In genomic region chr7:29146888-29147609, GRCh38 we compare ENCODE assay signal across 10 cellular contexts. TPM values are rescaled to one million over a fixed set of nuclear protein-coding genes. Genes with fewer than 3 reads are reported as not detected.
DNase-seq lines count a peak whose midpoint lies in the region; ATAC-seq and TF ChIP-seq lines count a peak whose summit lies in the region.
"Had no signal": no experiment of that assay in that cellular context is flagged by ENCODE, and none has a peak within 500 bp of the region (broad histone marks: within the 10 kb centered on the region; RNA-seq: fewer than 3 reads in every experiment).

No MANE protein-coding gene starts in this region.

- peak overlapping the region; percentile 36 to 37 for H3K4me3 ChIP-seq in tibial artery

- CTCF ChIA-PET in WTC11 (lab: Charles Lee): interaction anchor here (0.7 to 5.8 kb wide), 8 partner anchors 33 to 218 kb away, joined by 3 to 31 read pairs (median 3); no protein-coding TSS in a partner anchor

- DNase-seq in NCI-H1092 treated with DMSO at 0.1 percent for 48 hours (lab: John Stamatoyannopoulos, UW) (peak; percentile 48), NCI-H1092 (lab: John Stamatoyannopoulos, UW) (no peak), WTC11 (ENCODE audit: low spot score) (no peak), left colon (peak in 1 of 2 donors; percentile 20), tibial artery (no peak), CD1c-positive myeloid dendritic cell (ENCODE audit: extremely low spot score) (no peak), activated gamma-delta T cell treated with Interleukin-2 at 50 U/mL for 16 hours (no peak)
- DNase-seq: ACHN, naive B cell had no signal

- POLR2A ChIA-PET in WTC11 (lab: Charles Lee): no interaction called here

- no peak overlapping the region for H3K27ac Mint-ChIP-seq in WTC11
- H3K27ac Mint-ChIP-seq: naive B cell had no signal

- TF ChIP-seq CTCF in WTC11 (IDR thresholded peaks at IDR 0.05) (no peak), tibial artery (IDR thresholded peaks at IDR 0.05) (no peak)

- peaks cover 0 to 19% of the 10 kb centered on the region in 2 donors for H3K27me3 ChIP-seq in tibial artery

- H3K27me3 Mint-ChIP-seq in WTC11 (ENCODE audit: low read depth): peaks cover 13% of the 10 kb centered on the region

- no peaks in the 10 kb centered on the region for H3K9me3 ChIP-seq in tibial artery

- H3K4me3 Mint-ChIP-seq in WTC11: peak overlapping the region; percentile 96

- H3K36me3 ChIP-seq in tibial artery: no peaks in the 10 kb centered on the region

- H3K9me3 Mint-ChIP-seq in WTC11: no peaks in the 10 kb centered on the region

- intact Hi-C loops in left colon (cut with DNase I, micrococcal nuclease) (no loop called here), tibial artery (cut with DNase I; ENCODE audit: low total_unique reads) (no loop called here)

- ATAC-seq in WTC11 (peak; percentile 49), left colon (peak; percentile 63), GM21528 (IDR thresholded peaks at IDR 0.05; ENCODE audit: low FRiP score, unreplicated experiment) (no peak)

- peaks cover 2% of the 10 kb centered on the region; the same call in 1 of the 2 replicates for H3K36me3 Mint-ChIP-seq in WTC11
- H3K36me3 Mint-ChIP-seq: naive B cell had no signal

- peaks cover 19% of the 10 kb centered on the region for H3K4me1 Mint-ChIP-seq in WTC11

- H3K27ac ChIP-seq in tibial artery: no peak overlapping the region

- H3K4me1 ChIP-seq in tibial artery: peaks cover 0 to 10% (median 5%) of the 10 kb centered on the region in 4 donors

TF ChIP-seq in WTC11, 78 proteins besides CTCF, POLR2A, EP300 and RAD21:
- no peak for TF ChIP-seq GRHL2 (CRISPR knock-in tag; IDR thresholded peaks at IDR 0.05; ENCODE audit: insufficient replicate concordance, severe bottlenecking)
- no peak for TF ChIP-seq STAT6 (CRISPR knock-in tag; conservative IDR thresholded peaks at IDR 0.05; ENCODE audit: low read depth)
- no peak for TF ChIP-seq E2F1 (CRISPR knock-in tag; IDR thresholded peaks at IDR 0.05)
- TF ChIP-seq ETV6 (CRISPR knock-in tag; IDR thresholded peaks at IDR 0.05): no peak
- TF ChIP-seq E2F5 (CRISPR knock-in tag; IDR thresholded peaks at IDR 0.05): no peak
- TF ChIP-seq FOXP1 (CRISPR knock-in tag; IDR thresholded peaks at IDR 0.05; ENCODE audit: borderline replicate concordance): no peak
- TF ChIP-seq MLX (CRISPR knock-in tag; IDR thresholded peaks at IDR 0.05): no peak
- no peak for TF ChIP-seq NFE2L1 (CRISPR knock-in tag; IDR thresholded peaks at IDR 0.05)
- no peak for TF ChIP-seq ZNF532 (CRISPR knock-in tag; IDR thresholded peaks at IDR 0.05; ENCODE audit: borderline replicate concordance)
- no peak for TF ChIP-seq FOXJ3 (CRISPR knock-in tag; IDR thresholded peaks at IDR 0.05; ENCODE audit: borderline replicate concordance)
- no peak for TF ChIP-seq HMGXB4 (CRISPR knock-in tag; IDR thresholded peaks at IDR 0.05)

RNA-seq across cellular contexts. Expression of gene CPVL, which starts 0.7 kb away (rescaled TPM):
- total RNA-seq in WTC11 (2021) (34.2 to 43.8 TPM (median 42.6 TPM) in 3 replicates), left colon (10 to 100 TPM in 1 of 2 donors, 1 to 10 TPM in 1; 4.7 to 18.4 TPM)

RNA-seq across cellular contexts. Expression of gene CHN2, which starts 47.5 kb away (rescaled TPM):
- 5.0 to 6.6 TPM (median 5.9 TPM) in 3 replicates for total RNA-seq in WTC11 (2021)
- 10 to 100 TPM; 30.0 to 32.9 TPM for total RNA-seq in left colon
